In the genomic region with DNA sequence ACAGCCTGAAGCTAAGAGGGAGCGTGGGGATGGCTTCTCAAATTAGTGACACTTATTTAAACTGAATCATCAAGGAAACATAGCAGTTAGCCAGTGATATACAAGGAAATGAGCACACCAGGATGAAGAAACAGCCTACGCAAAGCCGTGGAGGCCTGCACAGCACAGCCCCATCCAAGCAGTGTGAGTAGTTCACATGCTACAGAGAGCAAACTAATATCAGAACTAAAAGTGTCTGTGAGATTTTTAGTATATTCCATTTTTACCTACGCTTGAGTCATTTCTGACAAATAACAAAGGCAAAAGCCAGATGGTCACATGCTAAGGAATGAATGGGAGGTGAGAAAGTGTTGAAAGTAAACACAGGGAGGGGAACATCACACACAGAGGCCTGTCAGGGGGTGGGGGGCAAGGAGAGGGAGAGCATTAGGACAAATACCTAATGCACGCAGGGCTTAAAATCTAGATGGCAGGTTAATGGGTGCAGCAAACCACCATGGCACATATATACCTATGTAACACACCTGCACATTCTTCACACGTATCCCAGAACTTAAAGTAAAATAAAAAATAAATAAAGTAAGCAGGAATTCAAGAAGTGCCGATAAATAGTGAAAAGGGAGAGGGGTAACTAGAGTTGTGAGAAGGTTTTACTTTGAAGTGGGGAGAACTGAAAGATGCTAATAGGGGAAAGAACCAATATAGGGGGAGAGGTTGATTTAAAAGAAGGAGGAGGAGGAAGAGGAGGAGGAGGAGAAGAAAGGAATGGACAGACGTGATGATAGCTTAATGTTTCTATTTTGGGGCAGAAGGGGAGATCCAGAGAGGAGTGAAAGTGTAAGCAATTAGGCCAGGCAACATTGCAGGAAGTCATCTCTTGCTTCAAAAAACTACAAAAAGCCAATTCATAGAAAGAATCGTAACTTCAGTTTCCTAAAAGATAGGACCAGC, we compare ENCODE assay signal across 8 cellular contexts.
A peak's percentile ranks its signal among the peaks of the same experiment; 100 is the strongest.
DNase-seq lines count a peak whose midpoint lies in the region; ATAC-seq and TF ChIP-seq lines count a peak whose summit lies in the region.

No MANE protein-coding gene starts in this region.

- TF ChIP-seq CTCF in mesothelial cell of epicardium (IDR thresholded peaks at IDR 0.05; ENCODE audit: unreplicated experiment): no peak

- peaks cover 42% of the 10 kb centered on the region for H3K4me1 Mint-ChIP-seq in activated T-helper 1 cell treated with anti-CD3 and anti-CD28 coated beads, Interleukin-12 subunit alpha, Interleukin-12 subunit beta, Interleukin-2, Interleukin-4 antibody, amounts not matched to agents 30 ng/mL and 10 ng/mL and 1 ng/mL, durations not matched to agents 14 hours and 24 hours and 36 hours (ENCODE audit: low read depth)
- peaks cover 11% of the 10 kb centered on the region for H3K4me1 Mint-ChIP-seq in mesothelial cell of epicardium

- H3K27ac Mint-ChIP-seq in activated T-helper 1 cell treated with anti-CD3 and anti-CD28 coated beads, Interleukin-12 subunit alpha, Interleukin-12 subunit beta, Interleukin-2, Interleukin-4 antibody, amounts not matched to agents 30 ng/mL and 10 ng/mL and 1 ng/mL, durations not matched to agents 14 hours and 24 hours and 36 hours: peak overlapping the region; percentile 92
- no peak overlapping the region for H3K27ac Mint-ChIP-seq in mesothelial cell of epicardium

- peak; percentile 94 for ATAC-seq in HG03175 (IDR thresholded peaks at IDR 0.05; ENCODE audit: unreplicated experiment)

- peak; percentile 75 for DNase-seq in activated effector memory CD4-positive, alpha-beta T cell treated with anti-CD3 and anti-CD28 coated beads, Interleukin-2, amount 50 U/mL, for 16 hours
- DNase-seq in activated effector memory CD4-positive, alpha-beta T cell treated with Interleukin-2 at 50 U/mL for 16 hours: no peak
- DNase-seq in activated T-helper 1 cell treated with anti-CD3 and anti-CD28 coated beads, Interleukin-12 subunit alpha, Interleukin-12 subunit beta, Interleukin-2, Interleukin-4 antibody, amounts not matched to agents 30 ng/mL and 10 ng/mL and 1 ng/mL, durations not matched to agents 14 hours and 24 hours and 36 hours (ENCODE audit: low spot score): peak; percentile 40
- peak; percentile 19 for DNase-seq in stimulated activated CD8-positive, alpha-beta memory T cell treated with anti-CD3 and anti-CD28 coated beads, Interleukin-4, amount 100 ng/mL, for 24 hours (ENCODE audit: low read depth)
- DNase-seq in NCI-H1417 treated with DMSO at 0.1 percent for 48 hours (lab: John Stamatoyannopoulos, UW) (no peak), medulla oblongata (ENCODE audit: extremely low spot score) (no peak), mesothelial cell of epicardium (ENCODE audit: low spot score in 2 of 2, unreplicated experiment in 2 of 2) (no peak)

- intact Hi-C loops in activated T-helper 1 cell treated with anti-CD3 and anti-CD28 coated beads, Interleukin-12 subunit alpha, Interleukin-12 subunit beta, Interleukin-2, Interleukin-4 antibody, amounts not matched to agents 30 ng/mL and 10 ng/mL and 1 ng/mL, durations not matched to agents 14 hours and 24 hours and 36 hours (cut with micrococcal nuclease): loop anchor here (1.0 to 10.0 kb wide), 19 partner anchors 63 to 1496 kb away; a partner anchor contains a TSS

- H3K27me3 Mint-ChIP-seq in activated T-helper 1 cell treated with anti-CD3 and anti-CD28 coated beads, Interleukin-12 subunit alpha, Interleukin-12 subunit beta, Interleukin-2, Interleukin-4 antibody, amounts not matched to agents 30 ng/mL and 10 ng/mL and 1 ng/mL, durations not matched to agents 14 hours and 24 hours and 36 hours (ENCODE audit: insufficient read depth): no peaks in the 10 kb centered on the region
- no peaks in the 10 kb centered on the region for H3K27me3 Mint-ChIP-seq in mesothelial cell of epicardium (ENCODE audit: low read depth)

- no peaks in the 10 kb centered on the region for H3K9me3 Mint-ChIP-seq in activated T-helper 1 cell treated with anti-CD3 and anti-CD28 coated beads, Interleukin-12 subunit alpha, Interleukin-12 subunit beta, Interleukin-2, Interleukin-4 antibody, amounts not matched to agents 30 ng/mL and 10 ng/mL and 1 ng/mL, durations not matched to agents 14 hours and 24 hours and 36 hours
- H3K9me3 Mint-ChIP-seq in mesothelial cell of epicardium: no peaks in the 10 kb centered on the region

- peak overlapping the region; percentile 68 for H3K4me3 Mint-ChIP-seq in activated T-helper 1 cell treated with anti-CD3 and anti-CD28 coated beads, Interleukin-12 subunit alpha, Interleukin-12 subunit beta, Interleukin-2, Interleukin-4 antibody, amounts not matched to agents 30 ng/mL and 10 ng/mL and 1 ng/mL, durations not matched to agents 14 hours and 24 hours and 36 hours
- no peak overlapping the region for H3K4me3 Mint-ChIP-seq in mesothelial cell of epicardium

- no peaks in the 10 kb centered on the region for H3K36me3 Mint-ChIP-seq in activated T-helper 1 cell treated with anti-CD3 and anti-CD28 coated beads, Interleukin-12 subunit alpha, Interleukin-12 subunit beta, Interleukin-2, Interleukin-4 antibody, amounts not matched to agents 30 ng/mL and 10 ng/mL and 1 ng/mL, durations not matched to agents 14 hours and 24 hours and 36 hours (ENCODE audit: low read depth)
- H3K36me3 Mint-ChIP-seq in mesothelial cell of epicardium: no peaks in the 10 kb centered on the region

Comparison
In these comparisons a context has a peak if more than half of its experiments do, and no peak if none do; other contexts are left out.
1. DNase-seq: peak in activated effector memory CD4-positive, alpha-beta T cell treated with anti-CD3 and anti-CD28 coated beads, Interleukin-2, amount 50 U/mL, for 16 hours (single experiment), activated T-helper 1 cell treated with anti-CD3 and anti-CD28 coated beads, Interleukin-12 subunit alpha, Interleukin-12 subunit beta, Interleukin-2, Interleukin-4 antibody, amounts not matched to agents 30 ng/mL and 10 ng/mL and 1 ng/mL, durations not matched to agents 14 hours and 24 hours and 36 hours (single experiment) and stimulated activated CD8-positive, alpha-beta memory T cell treated with anti-CD3 and anti-CD28 coated beads, Interleukin-4, amount 100 ng/mL, for 24 hours (single experiment); none in activated effector memory CD4-positive, alpha-beta T cell treated with Interleukin-2 at 50 U/mL for 16 hours (single experiment), NCI-H1417 treated with DMSO at 0.1 percent for 48 hours (single experiment), medulla oblongata (single experiment) and mesothelial cell of epicardium (0 of 2).